Comparison of ENCODE assay signal across 9 cellular contexts in genomic region chr2:29129586-29130281, GRCh38. TPM values are rescaled to one million over a fixed set of nuclear protein-coding genes. Genes with fewer than 3 reads are reported as not detected.
DNase-seq lines count a peak whose midpoint lies in the region; ATAC-seq and TF ChIP-seq lines count a peak whose summit lies in the region.
"Had no signal": no experiment of that assay in that cellular context is flagged by ENCODE, and none has a peak within 500 bp of the region (broad histone marks: within the 10 kb centered on the region; RNA-seq: fewer than 3 reads in every experiment).

No MANE protein-coding gene starts in this region.

- H3K27me3 ChIP-seq in CD8-positive, alpha-beta T cell (ENCODE audit: insufficient read depth, low read length) = no peaks in the 10 kb centered on the region
- no peaks in the 10 kb centered on the region for H3K27me3 ChIP-seq in muscle layer of colon (ENCODE audit: control insufficient read depth in 1 of 2, insufficient read depth in 2 of 2, low read length in 2 of 2)

- peaks cover 79% of the 10 kb centered on the region for H3K36me3 Mint-ChIP-seq in CD8-positive, alpha-beta T cell

- H3K4me1 Mint-ChIP-seq in CD8-positive, alpha-beta T cell (ENCODE audit: low read depth) = peaks cover 37% of the 10 kb centered on the region

- H3K4me3 Mint-ChIP-seq in CD8-positive, alpha-beta T cell = no peak overlapping the region

- H3K4me1 ChIP-seq in CD8-positive, alpha-beta T cell (ENCODE audit: insufficient read depth, low read length) = no peaks in the 10 kb centered on the region
- peaks cover 29% of the 10 kb centered on the region for H3K4me1 ChIP-seq in muscle layer of colon (ENCODE audit: insufficient read depth, low read length)
- H3K4me1 ChIP-seq in mucosa of descending colon (ENCODE audit: low read depth) = no peaks in the 10 kb centered on the region

- H3K9me3 Mint-ChIP-seq in CD8-positive, alpha-beta T cell = peaks cover 1% of the 10 kb centered on the region

- H3K4me3 ChIP-seq in CD8-positive, alpha-beta T cell (ENCODE audit: low read depth, low read length) = no peak overlapping the region
- H3K4me3 ChIP-seq in muscle layer of colon (ENCODE audit: low read depth in 1 of 2, low read length in 2 of 2) = no peak overlapping the region
- no peak overlapping the region for H3K4me3 ChIP-seq in mucosa of descending colon

- CTCF ChIA-PET in CD8-positive, alpha-beta T cell (lab: Charles Lee) = interaction anchor here (0.6 to 2.3 kb wide), 5 partner anchors 9 to 171 kb away, joined by 3 to 5 read pairs (median 3); no protein-coding TSS in a partner anchor

- POLR2A ChIA-PET in CD8-positive, alpha-beta T cell (lab: Charles Lee) = interaction anchor here (0.6 to 1.5 kb wide), 5 partner anchors 10 to 225 kb away, joined by 3 to 5 read pairs (median 3); no protein-coding TSS in a partner anchor

- no peak overlapping the region for H3K9ac ChIP-seq in muscle layer of colon (ENCODE audit: low read length)

- no peak for DNase-seq in CD8-positive, alpha-beta T cell
- peak; percentile 29 for DNase-seq in astrocyte of the hippocampus (ENCODE audit: low read depth, low spot score)
- DNase-seq in NCI-H1436 treated with DMSO at 0.1 percent for 48 hours (lab: John Stamatoyannopoulos, UW) = no peak
- DNase-seq in mucosa of descending colon = no peak
- no peak for DNase-seq in glomerular visceral epithelial cell (ENCODE audit: extremely low spot score)
- DNase-seq: NCI-H510A had no signal

- TF ChIP-seq CTCF in CD8-positive, alpha-beta T cell (IDR thresholded peaks at IDR 0.05) = no peak
- TF ChIP-seq CTCF in mucosa of descending colon (IDR thresholded peaks at IDR 0.05) = no peak

- intact Hi-C loops in CD8-positive, alpha-beta T cell (cut with DNase I, micrococcal nuclease) = loop anchor here in 1 of 2 experiments (5.0 kb wide), 1 partner anchor 172 kb away; no protein-coding TSS in a partner anchor
- intact Hi-C loops in mucosa of descending colon (cut with DNase I, micrococcal nuclease) = no loop called here

- ATAC-seq in CD8-positive, alpha-beta T cell = no peak
- peak; percentile 34 for ATAC-seq in HG02885 (IDR thresholded peaks at IDR 0.05; ENCODE audit: poor library complexity, unreplicated experiment)
- ATAC-seq in GM19452 (IDR thresholded peaks at IDR 0.05; ENCODE audit: unreplicated experiment) = no peak
- ATAC-seq in mucosa of descending colon = no peak

- no peaks in the 10 kb centered on the region for H3K27me3 Mint-ChIP-seq in CD8-positive, alpha-beta T cell (ENCODE audit: low read depth)

- peaks cover 17% of the 10 kb centered on the region for H3K36me3 ChIP-seq in CD8-positive, alpha-beta T cell (ENCODE audit: insufficient read depth, low read length)
- H3K36me3 ChIP-seq in muscle layer of colon (ENCODE audit: insufficient read depth, low read length) (peaks cover 22% of the 10 kb centered on the region), mucosa of descending colon (ENCODE audit: low read depth) (no peaks in the 10 kb centered on the region)

- H3K27ac Mint-ChIP-seq in CD8-positive, alpha-beta T cell = peak overlapping the region; percentile 35

- H3K9me3 ChIP-seq in CD8-positive, alpha-beta T cell (ENCODE audit: low read length) = no peaks in the 10 kb centered on the region
- no peaks in the 10 kb centered on the region for H3K9me3 ChIP-seq in muscle layer of colon (ENCODE audit: low read length)
- no peaks in the 10 kb centered on the region for H3K9me3 ChIP-seq in mucosa of descending colon

- no peak overlapping the region for H3K27ac ChIP-seq in CD8-positive, alpha-beta T cell (ENCODE audit: low read depth, low read length)
- H3K27ac ChIP-seq in muscle layer of colon (ENCODE audit: low read depth, low read length) = peak overlapping the region; percentile 39

RNA-seq across cellular contexts. Expression of gene CLIP4, which starts 14.5 kb away (rescaled TPM):
- total RNA-seq in CD8-positive, alpha-beta T cell = 10 to 100 TPM; 40.4 to 40.7 TPM
- total RNA-seq in mucosa of descending colon = 10 to 100 TPM in 1 of 3 donors, 1 to 10 TPM in 2; 2.6 to 48.1 (median 8.3) TPM

RNA-seq across cellular contexts. Expression of gene PCARE, which starts 55.4 kb away (rescaled TPM):
- total RNA-seq in CD8-positive, alpha-beta T cell = not detected
- not detected for total RNA-seq in mucosa of descending colon
